Comparison of ENCODE assay signal across 6 cellular contexts in the genomic region with DNA sequence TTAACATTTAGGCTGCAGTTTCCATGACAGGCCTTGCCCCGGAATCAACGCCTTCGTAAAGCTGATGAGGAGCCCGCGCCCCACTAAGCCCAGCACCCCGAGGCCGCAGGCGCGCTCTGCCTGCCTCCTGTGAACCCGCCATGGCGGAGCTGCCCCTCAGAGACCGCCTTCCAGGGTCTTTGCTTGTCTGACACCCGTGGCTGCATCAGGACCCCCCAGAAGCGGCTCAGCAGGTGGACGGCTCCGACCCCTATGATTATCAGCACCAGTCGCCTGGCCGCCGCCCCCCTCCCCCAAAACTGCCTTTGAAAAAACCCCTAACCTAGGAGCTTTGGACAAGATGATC. TPM values are rescaled to one million over a fixed set of nuclear protein-coding genes. Genes with fewer than 3 reads are reported as not detected.
DNase-seq lines count a peak whose midpoint lies in the region; ATAC-seq, FAIRE-seq and TF ChIP-seq lines count a peak whose summit lies in the region.

No MANE protein-coding gene starts in this region.

- no peak for FAIRE-seq in bronchial epithelial cell (lab: Jason Lieb, UNC)

- TF ChIP-seq CTCF in bronchial epithelial cell (IDR thresholded peaks at IDR 0.05; ENCODE audit: insufficient read depth, low read length, severe bottlenecking) (no peak), neutrophil (IDR thresholded peaks at IDR 0.05) (no peak)

- peaks cover 26 to 27% of the 10 kb centered on the region in 2 experiments for H3K4me1 ChIP-seq in neutrophil (ENCODE audit: control insufficient read depth in 1 of 2, insufficient read depth in 1 of 2, low read depth in 1 of 2, low read length in 1 of 2)

- ATAC-seq in HG03521 (IDR thresholded peaks at IDR 0.05; ENCODE audit: unreplicated experiment) (peak; percentile 6), HG02798 (IDR thresholded peaks at IDR 0.05; ENCODE audit: poor library complexity, unreplicated experiment) (no peak), GM21447 (IDR thresholded peaks at IDR 0.05; ENCODE audit: unreplicated experiment) (no peak)

- no peaks in the 10 kb centered on the region for H3K9me3 ChIP-seq in neutrophil

- H3K36me3 ChIP-seq in bronchial epithelial cell (ENCODE audit: control insufficient read depth, insufficient read depth, low read length) (peaks cover 27% of the 10 kb centered on the region), neutrophil (peaks cover 12% of the 10 kb centered on the region)

- DNase-seq in bronchial epithelial cell (ENCODE audit: low read depth) (no peak), NCI-H187 treated with DMSO at 0.1 percent for 48 hours (lab: John Stamatoyannopoulos, UW) (no peak)

- H3K4me3 ChIP-seq in bronchial epithelial cell (ENCODE audit: low read depth, low read length) (peak overlapping the region; percentile 89), neutrophil (ENCODE audit: low read depth in 1 of 2, low read length in 1 of 2) (peak overlapping the region; percentile 82 to 99)

- H3K27me3 ChIP-seq in bronchial epithelial cell (ENCODE audit: control insufficient read depth, insufficient read depth, low read length) (no peaks in the 10 kb centered on the region), neutrophil (no peaks in the 10 kb centered on the region)

- H3K27ac ChIP-seq in neutrophil: peak overlapping the region; percentile 84

RNA-seq across cellular contexts. Expression of a gene that starts 0.5 kb away (rescaled TPM):
- 23.6 and 33.7 TPM in 2 replicates for total RNA-seq in bronchial epithelial cell

RNA-seq across cellular contexts. Expression of a gene that starts 11.1 kb away (rescaled TPM):
- total RNA-seq in bronchial epithelial cell: 30.7 and 34.2 TPM in 2 replicates

RNA-seq across cellular contexts. Expression of a gene that starts 26.3 kb away (rescaled TPM):
- 114 and 136 TPM in 2 replicates for total RNA-seq in bronchial epithelial cell

RNA-seq across cellular contexts. Expression of a gene that starts 27.6 kb away (rescaled TPM):
- 64.2 and 81.8 TPM in 2 replicates for total RNA-seq in bronchial epithelial cell

RNA-seq across cellular contexts. Expression of a gene that starts 29.0 kb away (rescaled TPM):
- 0.26 TPM in 2 replicates for total RNA-seq in bronchial epithelial cell
